ENCODE assay signal across 8 cellular contexts in the genomic region with DNA sequence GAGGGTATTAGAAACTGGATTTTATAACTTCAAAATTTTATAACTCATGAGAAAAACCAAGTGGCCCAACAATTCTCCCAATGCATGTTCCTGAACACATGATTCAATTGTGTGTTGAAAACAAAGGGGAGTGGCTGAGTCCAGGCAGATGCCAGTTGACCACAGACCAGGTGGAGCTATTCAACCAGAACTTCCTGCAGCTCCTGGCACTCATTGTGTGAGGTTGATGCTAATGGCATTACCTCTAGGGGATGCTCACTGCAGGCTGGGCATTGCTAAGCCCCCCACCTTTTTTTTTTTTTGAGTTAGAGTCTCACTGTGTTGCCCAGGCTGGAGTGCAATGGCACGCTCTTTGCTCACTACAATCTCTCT. TPM values are rescaled to one million over a fixed set of nuclear protein-coding genes. Genes with fewer than 3 reads are reported as not detected.
DNase-seq lines count a peak whose midpoint lies in the region; ATAC-seq and TF ChIP-seq lines count a peak whose summit lies in the region.

No MANE protein-coding gene starts in this region.

- DNase-seq in HCT116 (ENCODE audit: low read depth, low spot score) (peak; percentile 65), NCI-H510A treated with DMSO at 0.1 percent for 48 hours (lab: John Stamatoyannopoulos, UW) (peak; percentile 97), epithelial cell of prostate (ENCODE audit: low read depth, low spot score) (no peak), HUDEP-2 (lab: John Stamatoyannopoulos, UW; ENCODE audit: unreplicated experiment in 76 of 76) (no peak)
- DNase-seq in activated naive CD8-positive, alpha-beta T cell treated with anti-CD3 and anti-CD28 coated beads for 36 hours: no peak
- no peak for DNase-seq in activated T-cell treated with anti-CD3 and anti-CD28 coated beads, Interleukin-2, amount 50 U/mL, for 1 hour

- no peak overlapping the region for H2AFZ ChIP-seq in HCT116 (ENCODE audit: low read depth, low read length, poor library complexity, severe bottlenecking)

- no peak for TF ChIP-seq POLR2A in HCT116 (IDR thresholded peaks at IDR 0.05; ENCODE audit: borderline replicate concordance, extremely low read depth, insufficient read depth, insufficient read length)

- peaks cover 98% of the 10 kb centered on the region for H3K79me2 ChIP-seq in HCT116 (ENCODE audit: insufficient read depth, low read length)

- H3K4me3 Mint-ChIP-seq in activated naive CD8-positive, alpha-beta T cell treated with anti-CD3 and anti-CD28 coated beads for 36 hours: no peak overlapping the region

- no peak overlapping the region for H3K27ac Mint-ChIP-seq in activated naive CD8-positive, alpha-beta T cell treated with anti-CD3 and anti-CD28 coated beads for 36 hours

- no peaks in the 10 kb centered on the region for H3K9me3 Mint-ChIP-seq in activated naive CD8-positive, alpha-beta T cell treated with anti-CD3 and anti-CD28 coated beads for 36 hours

- no peaks in the 10 kb centered on the region for H3K27me3 Mint-ChIP-seq in activated naive CD8-positive, alpha-beta T cell treated with anti-CD3 and anti-CD28 coated beads for 36 hours

- H3K36me3 ChIP-seq in HCT116 (ENCODE audit: control insufficient read depth in 1 of 2, insufficient read depth in 2 of 2, low read length in 2 of 2): peaks cover 0 to 19% of the 10 kb centered on the region in 2 experiments; a peak in 1 of 4 replicates
- H3K36me3 ChIP-seq in skeletal muscle satellite cell (ENCODE audit: insufficient read depth, low read length): peaks cover 32% of the 10 kb centered on the region

- H3K4me2 ChIP-seq in HCT116 (ENCODE audit: low read length) (peak overlapping the region; percentile 76), skeletal muscle satellite cell (ENCODE audit: low read length) (peak overlapping the region; percentile 2)

- BruUV-seq in HCT116 (replicated peaks; lab: Mats Ljungman, UMichigan): no TSS peak

- no peaks in the 10 kb centered on the region for H3K9me3 ChIP-seq in HCT116 (ENCODE audit: control insufficient read depth in 1 of 2, insufficient read depth in 1 of 2, low read depth in 1 of 2, low read length in 2 of 2)
- H3K9me3 ChIP-seq in skeletal muscle satellite cell (replicated peaks; ENCODE audit: low read length): no peaks in the 10 kb centered on the region

- H3K4me3 ChIP-seq in HCT116 (replicated peaks in 1 of 2; ENCODE audit: low read depth in 1 of 2, low read length in 2 of 2) (no peak overlapping the region), skeletal muscle satellite cell (ENCODE audit: low read length) (no peak overlapping the region)

- POLR2A ChIA-PET in HCT116 (lab: Charles Lee): interaction anchor here (0.9 to 3.2 kb wide), 10 partner anchors 9 to 81 kb away, joined by 3 to 19 read pairs (median 5); partner anchors contain the start of gene MYOF

- H3K9me2 ChIP-seq in HCT116 (ENCODE audit: insufficient read depth): no peaks in the 10 kb centered on the region

- RAD21 ChIA-PET in HCT116 (lab: Charles Lee; ENCODE audit: low non-redundant PET in 1 of 2, low total read pairs in 2 of 2, uncharacterized antibody in 2 of 2, unreplicated experiment in 2 of 2): interaction anchor here (0.7 to 1.2 kb wide), 4 partner anchors 12 to 86 kb away, joined by 3 read pairs; partner anchors contain the start of gene MYOF (in 1 of the 2)

- H3K27me3 ChIP-seq in HCT116 (ENCODE audit: insufficient read depth, low read length) (no peaks in the 10 kb centered on the region), skeletal muscle satellite cell (ENCODE audit: control insufficient read depth, insufficient read depth, low read length) (no peaks in the 10 kb centered on the region)

- H3K4me1 ChIP-seq in HCT116 (ENCODE audit: control insufficient read depth in 1 of 2, insufficient read depth in 2 of 2, low read length in 2 of 2) (peaks cover 92 to 97% of the 10 kb centered on the region in 2 experiments), skeletal muscle satellite cell (ENCODE audit: control insufficient read depth, insufficient read depth, low read length) (peaks cover 92% of the 10 kb centered on the region)

- ATAC-seq in HCT116: peak; percentile 23
- no peak for ATAC-seq in HG03139 (IDR thresholded peaks at IDR 0.05; ENCODE audit: unreplicated experiment)

- intact Hi-C loops in HCT116 (cut with micrococcal nuclease): no loop called here

- H3K27ac ChIP-seq in HCT116 (ENCODE audit: low read depth, low read length) (peak overlapping the region; percentile 98), epithelial cell of prostate (peak overlapping the region; percentile 99)

- TF ChIP-seq CTCF in HCT116 (IDR thresholded peaks at IDR 0.05 in 2 of 3, conservative IDR thresholded peaks at IDR 0.05 in 1 of 3; ENCODE audit: borderline replicate concordance in 1 of 3, insufficient read depth in 1 of 3, low read depth in 2 of 3, low read length in 2 of 3): no peak

- peak overlapping the region; percentile 65 for H3K9ac ChIP-seq in HCT116 (ENCODE audit: low read length)
- peak overlapping the region; percentile 90 for H3K9ac ChIP-seq in skeletal muscle satellite cell (ENCODE audit: low read depth, low read length)

- H3K4me1 Mint-ChIP-seq in activated naive CD8-positive, alpha-beta T cell treated with anti-CD3 and anti-CD28 coated beads for 36 hours: peaks cover 9% of the 10 kb centered on the region

- TF ChIP-seq RAD21 in HCT116 (IDR thresholded peaks at IDR 0.05; ENCODE audit: low read depth): no peak

- H3K36me3 Mint-ChIP-seq in activated naive CD8-positive, alpha-beta T cell treated with anti-CD3 and anti-CD28 coated beads for 36 hours: peaks cover 6% of the 10 kb centered on the region

- no peaks in the 10 kb centered on the region for H4K20me1 ChIP-seq in HCT116 (ENCODE audit: insufficient read depth)

- CTCF ChIA-PET in HCT116 (lab: Charles Lee): interaction anchor here (1.9 to 2.6 kb wide), 2 partner anchors 21 to 85 kb away, joined by 6 to 13 read pairs; partner anchors contain the start of gene MYOF

TF ChIP-seq in HCT116, 20 proteins besides CTCF, POLR2A, EP300 and RAD21:
- peak; percentile 54 for TF ChIP-seq POLR2AphosphoS5 (IDR thresholded peaks at IDR 0.05; ENCODE audit: low read depth, low read length)
- TF ChIP-seq, protein P1, sequence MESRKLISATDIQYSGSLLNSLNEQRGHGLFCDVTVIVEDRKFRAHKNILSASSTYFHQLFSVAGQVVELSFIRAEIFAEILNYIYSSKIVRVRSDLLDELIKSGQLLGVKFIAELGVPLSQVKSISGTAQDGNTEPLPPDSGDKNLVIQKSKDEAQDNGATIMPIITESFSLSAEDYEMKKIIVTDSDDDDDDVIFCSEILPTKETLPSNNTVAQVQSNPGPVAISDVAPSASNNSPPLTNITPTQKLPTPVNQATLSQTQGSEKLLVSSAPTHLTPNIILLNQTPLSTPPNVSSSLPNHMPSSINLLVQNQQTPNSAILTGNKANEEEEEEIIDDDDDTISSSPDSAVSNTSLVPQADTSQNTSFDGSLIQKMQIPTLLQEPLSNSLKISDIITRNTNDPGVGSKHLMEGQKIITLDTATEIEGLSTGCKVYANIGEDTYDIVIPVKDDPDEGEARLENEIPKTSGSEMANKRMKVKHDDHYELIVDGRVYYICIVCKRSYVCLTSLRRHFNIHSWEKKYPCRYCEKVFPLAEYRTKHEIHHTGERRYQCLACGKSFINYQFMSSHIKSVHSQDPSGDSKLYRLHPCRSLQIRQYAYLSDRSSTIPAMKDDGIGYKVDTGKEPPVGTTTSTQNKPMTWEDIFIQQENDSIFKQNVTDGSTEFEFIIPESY (IDR thresholded peaks at IDR 0.05; ENCODE audit: extremely low read depth, insufficient replicate concordance, low read length): no peak

RNA-seq across cellular contexts. Expression of gene MYOF, which starts 20.3 kb away (rescaled TPM):
- total RNA-seq in HCT116 (2021; ENCODE audit: unreplicated experiment): 250 TPM
- 119 and 134 TPM in 2 replicates for polyA plus RNA-seq in HCT116 (2012)
- 168 and 212 TPM in 2 replicates for total RNA-seq in skeletal muscle satellite cell (2012; rRNA removed)
- 10 to 100 TPM; 22.1 to 22.8 TPM for total RNA-seq in activated naive CD8-positive, alpha-beta T cell treated with anti-CD3 and anti-CD28 coated beads for 36 hours

RNA-seq across cellular contexts. Expression of gene CEP55, which starts 34.6 kb away (rescaled TPM):
- total RNA-seq in HCT116 (2021; ENCODE audit: unreplicated experiment): 63.7 TPM
- 24.8 and 38.0 TPM in 2 replicates for polyA plus RNA-seq in HCT116 (2012)
- total RNA-seq in skeletal muscle satellite cell (2012; rRNA removed): 21.5 and 29.3 TPM in 2 replicates
- 10 to 100 TPM; 47.6 to 52.0 TPM for total RNA-seq in activated naive CD8-positive, alpha-beta T cell treated with anti-CD3 and anti-CD28 coated beads for 36 hours

Comparison
In these comparisons a context has a peak if more than half of its experiments do, and no peak if none do; other contexts are left out.
1. DNase-seq: peak in HCT116 (single experiment) and NCI-H510A treated with DMSO at 0.1 percent for 48 hours (single experiment); none in epithelial cell of prostate (single experiment), HUDEP-2 (0 of 76), activated naive CD8-positive, alpha-beta T cell treated with anti-CD3 and anti-CD28 coated beads for 36 hours (single experiment) and activated T-cell treated with anti-CD3 and anti-CD28 coated beads, Interleukin-2, amount 50 U/mL, for 1 hour (single experiment).
2. RNA of gene MYOF, which starts 20.3 kb away (total RNA-seq): 250 TPM in HCT116 (single experiment); 22.1 to 22.8 TPM in activated naive CD8-positive, alpha-beta T cell treated with anti-CD3 and anti-CD28 coated beads for 36 hours; every median in the first group is over 10 times any median in the second.